Comparison of ENCODE assay signal across 9 cellular contexts in genomic region chr2:152047826-152048476, GRCh38. TPM values are rescaled to one million over a fixed set of nuclear protein-coding genes. Genes with fewer than 3 reads are reported as not detected.
DNase-seq lines count a peak whose midpoint lies in the region; ATAC-seq, FAIRE-seq and TF ChIP-seq lines count a peak whose summit lies in the region.
"Had no signal": no experiment of that assay in that cellular context is flagged by ENCODE, and none has a peak within 500 bp of the region (broad histone marks: within the 10 kb centered on the region; RNA-seq: fewer than 3 reads in every experiment).

No MANE protein-coding gene starts in this region.

- H3K4me1 ChIP-seq in GM12878 (ENCODE audit: control insufficient read depth, insufficient read depth, low read length) (peaks cover 64% of the 10 kb centered on the region), neural progenitor cell (peaks cover 12% of the 10 kb centered on the region), spleen (peaks cover 0 to 11% (median 2%) of the 10 kb centered on the region in 6 donors)

- peaks cover 5% of the 10 kb centered on the region for H3F3A ChIP-seq in neural progenitor cell (ENCODE audit: low read depth)

- H4K20me1 ChIP-seq in GM12878 (ENCODE audit: control insufficient read depth, insufficient read depth) (no peaks in the 10 kb centered on the region), neural progenitor cell (ENCODE audit: low read depth) (no peaks in the 10 kb centered on the region)

- H3K27me3 Mint-ChIP-seq in neural progenitor cell (ENCODE audit: insufficient read depth, low read depth), result no peaks in the 10 kb centered on the region
- H3K27me3 Mint-ChIP-seq in effector memory CD8-positive, alpha-beta T cell, result peaks cover 7 to 9% of the 10 kb centered on the region in 2 donors

- POLR2A ChIA-PET in GM12878 (lab: Charles Lee), result interaction anchor here (0.6 to 1.8 kb wide), 2 partner anchors 128 to 598 kb away, joined by 3 to 6 read pairs; partner anchors contain the start of gene STAM2

- no peak overlapping the region for H3K4me3 Mint-ChIP-seq in neural progenitor cell
- H3K4me3 Mint-ChIP-seq in effector memory CD8-positive, alpha-beta T cell, result no peak overlapping the region

- 61% methylated on average over 6 of the region's 6 CpGs for WGBS in GM12878 (ENCODE audit: insufficient coverage, insufficient replicate concordance, low lambda C conversion rate, missing lambda C conversion rate)
- WGBS in spleen, 5 donors, result 58 to 84% (median 79%) methylated on average over 6 of the region's 6 CpGs

- RAD21 ChIA-PET in GM12878 (lab: Charles Lee; ENCODE audit: unreplicated experiment), result interaction anchor here (0.7 to 4.0 kb wide), 6 partner anchors 10 to 137 kb away, joined by 3 to 25 read pairs (median 3); no protein-coding TSS in a partner anchor

- no peak for TF ChIP-seq RAD21 in Ishikawa (IDR thresholded peaks at IDR 0.05; ENCODE audit: low read depth)
- peak; percentile 31 for TF ChIP-seq RAD21 in GM12878 (IDR thresholded peaks at IDR 0.05; ENCODE audit: insufficient read depth, low read depth, low read length)

- H3K36me3 ChIP-seq in GM12878 (ENCODE audit: control insufficient read depth in 2 of 2, insufficient read depth in 2 of 2, low read length in 1 of 2) (no peaks in the 10 kb centered on the region), neural progenitor cell (no peaks in the 10 kb centered on the region), spleen (no peaks in the 10 kb centered on the region)

- H3K79me2 ChIP-seq in GM12878 (ENCODE audit: control insufficient read depth, insufficient read depth, low read length), result peaks cover 9% of the 10 kb centered on the region
- no peaks in the 10 kb centered on the region for H3K79me2 ChIP-seq in neural progenitor cell (ENCODE audit: low read depth)

- H3K4me2 ChIP-seq in GM12878 (ENCODE audit: control insufficient read depth, insufficient read depth) (peak overlapping the region; percentile 96), neural progenitor cell (no peak overlapping the region)

- H3K9ac ChIP-seq in GM12878 (ENCODE audit: control insufficient read depth, insufficient read depth, low read length), result no peak overlapping the region
- H3K9ac ChIP-seq in neural progenitor cell, result no peak overlapping the region

- SMC1A ChIA-PET in GM12878 (lab: Charles Lee; ENCODE audit: uncharacterized antibody, unreplicated experiment), result interaction anchor here (0.9 to 5.2 kb wide), 9 partner anchors 10 to 565 kb away, joined by 3 to 26 read pairs (median 4); partner anchors contain the start of gene STAM2

- no TSS peak for BruUV-seq in GM12878 (replicated peaks; lab: Mats Ljungman, UMichigan)

- intact Hi-C loops in GM12878 (cut with micrococcal nuclease; ENCODE audit: unreplicated experiment), result loop anchor here (10.0 kb wide), 1 partner anchor 517 kb away; no protein-coding TSS in a partner anchor
- intact Hi-C loops in spleen (cut with DNase I; ENCODE audit: low total_unique reads), result no loop called here

- peak; percentile 55 for ATAC-seq in GM12878
- ATAC-seq in effector memory CD8-positive, alpha-beta T cell (replicated peaks), result no peak

- no peaks in the 10 kb centered on the region for H3K9me3 ChIP-seq in GM12878 (replicated peaks; ENCODE audit: control insufficient read depth, insufficient read depth, low read length)
- H3K9me3 ChIP-seq in neural progenitor cell (ENCODE audit: low read depth), result no peaks in the 10 kb centered on the region
- H3K9me3 ChIP-seq in spleen, result no peaks in the 10 kb centered on the region

- H3K4me1 Mint-ChIP-seq in neural progenitor cell, result peaks cover 1% of the 10 kb centered on the region
- no peaks in the 10 kb centered on the region for H3K4me1 Mint-ChIP-seq in effector memory CD8-positive, alpha-beta T cell (ENCODE audit: low read depth in 2 of 2)

- in situ Hi-C loops in GM12878 (cut with MboI), result no loop called here

- CTCF ChIA-PET in GM12878 (lab: Yijun Ruan, JAX), result interaction anchor here (0.6 to 6.5 kb wide), 16 partner anchors 10 to 592 kb away, joined by 3 to 56 read pairs (median 4); no protein-coding TSS in a partner anchor

- TF ChIP-seq POLR2A in GM12878 (IDR thresholded peaks at IDR 0.05; ENCODE audit: low read depth, low read length), result no peak
- TF ChIP-seq POLR2A in spleen (IDR thresholded peaks at IDR 0.05), result no peak

- no peak for TF ChIP-seq EP300 in Ishikawa (IDR thresholded peaks at IDR 0.05; ENCODE audit: borderline replicate concordance)
- no peak for TF ChIP-seq EP300 in GM12878 (IDR thresholded peaks at IDR 0.05; ENCODE audit: borderline replicate concordance in 1 of 2, control insufficient read depth in 1 of 2, low read depth in 2 of 2, low read length in 2 of 2)

- peak overlapping the region; percentile 96 for H3K27ac ChIP-seq in GM12878 (ENCODE audit: control insufficient read depth, insufficient read depth)
- H3K27ac ChIP-seq in neural progenitor cell, result no peak overlapping the region
- H3K27ac ChIP-seq in spleen, result no peak overlapping the region
- H3K27ac ChIP-seq: SK-N-MC had no signal

- FAIRE-seq in GM12878 (lab: Jason Lieb, UNC), result no peak

- TF ChIP-seq CTCF in GM12878 (IDR thresholded peaks at IDR 0.05 in 2 of 3, conservative IDR thresholded peaks at IDR 0.05 in 1 of 3; ENCODE audit: control insufficient read depth in 2 of 3, extremely low read depth in 1 of 3, insufficient read depth in 1 of 3, low read depth in 3 of 3, low read length in 3 of 3), result peak; percentile 15 to 57 (median 46); a peak in 3 of 6 replicates
- TF ChIP-seq CTCF in neural progenitor cell (IDR thresholded peaks at IDR 0.05), result peak; percentile 60
- TF ChIP-seq CTCF in spleen (IDR thresholded peaks at IDR 0.05 in 8 of 11, conservative IDR thresholded peaks at IDR 0.05 in 3 of 11), result no peak

- H3K36me3 Mint-ChIP-seq in neural progenitor cell, result no peaks in the 10 kb centered on the region
- H3K36me3 Mint-ChIP-seq in effector memory CD8-positive, alpha-beta T cell (ENCODE audit: insufficient read depth), result no peaks in the 10 kb centered on the region

- H3K4me3 ChIP-seq in GM12878 (no peak overlapping the region), neural progenitor cell (no peak overlapping the region), spleen (no peak overlapping the region)
- H3K4me3 ChIP-seq: SK-N-MC had no signal

- H3K9me3 Mint-ChIP-seq in neural progenitor cell, result no peaks in the 10 kb centered on the region
- H3K9me3 Mint-ChIP-seq in effector memory CD8-positive, alpha-beta T cell, result no peaks in the 10 kb centered on the region

- no peak overlapping the region for H3K27ac Mint-ChIP-seq in neural progenitor cell
- no peak overlapping the region for H3K27ac Mint-ChIP-seq in effector memory CD8-positive, alpha-beta T cell

- H3K27me3 ChIP-seq in GM12878 (replicated peaks in 1 of 2; ENCODE audit: control insufficient read depth in 2 of 2, insufficient read depth in 2 of 2, low read length in 1 of 2) (no peaks in the 10 kb centered on the region), neural progenitor cell (no peaks in the 10 kb centered on the region), spleen (replicated peaks in 1 of 7) (no peaks in the 10 kb centered on the region)

- DNase-seq in NCI-H526 (lab: John Stamatoyannopoulos, UW) (peak; percentile 3 to 16), NCI-H526 treated with DMSO at 0.1 percent for 48 hours (lab: John Stamatoyannopoulos, UW) (no peak), GM12878 (ENCODE audit: low read depth, low spot score) (no peak), neural progenitor cell (ENCODE audit: low spot score) (peak; percentile 45), spleen (no peak)
- DNase-seq in effector memory CD8-positive, alpha-beta T cell, result no peak
- DNase-seq in activated CD4-positive, alpha-beta T cell treated with anti-CD3 and anti-CD28 coated beads, Interleukin-2, amount 50 U/mL, for 4 hours, result no peak

- H2AFZ ChIP-seq in GM12878 (ENCODE audit: control insufficient read depth, low read depth, low read length), result no peak overlapping the region
- H2AFZ ChIP-seq in neural progenitor cell (replicated peaks), result no peak overlapping the region

TF ChIP-seq in Ishikawa, 13 proteins besides CTCF, POLR2A, EP300 and RAD21:
- TF ChIP-seq CEBPB (IDR thresholded peaks at IDR 0.05), result no peak
- peak; percentile 19; the same call in 1 of the 2 replicates for TF ChIP-seq NFIC (IDR thresholded peaks at IDR 0.05)

RNA-seq across cellular contexts. Expression of gene CACNB4, which starts 50.9 kb away (rescaled TPM):
- total RNA-seq in GM12878 (2013; cell fraction: nucleolus; rRNA removed), result 12.4 and 13.5 TPM in 2 replicates
- 13.1 and 17.7 TPM in 2 replicates for total RNA-seq in GM12878 (2014; rRNA removed)
- total RNA-seq in GM12878 (2014; rRNA removed; fragmentation: Illumina TruSeq; extraction: Trizol), result 21.6 and 22.7 TPM in 2 replicates
- total RNA-seq in GM12878 (2021), result 18.2 and 19.4 TPM in 2 replicates
- polyA plus RNA-seq in GM12878 (2011; ENCODE audit: low read depth), result 5.9 TPM
- polyA plus RNA-seq in GM12878 (2011; rRNA removed), result 2.0 and 3.2 TPM in 2 replicates
- 0.59 and 0.82 TPM in 2 replicates for polyA plus RNA-seq in GM12878 (2011; cell fraction: cytosol; rRNA removed)
- polyA plus RNA-seq in GM12878 (2011; cell fraction: nucleus; rRNA removed), result 3.8 and 5.1 TPM in 2 replicates
- polyA plus RNA-seq in GM12878 (2012), result 6.5 and 8.3 TPM in 2 replicates
- 18.3 and 20.6 TPM in 2 replicates for polyA plus RNA-seq in GM12878 (2014; fragmentation: Illumina TruSeq; extraction: Trizol)
- 1 to 10 TPM; 2.8 to 4.9 TPM for polyA plus RNA-seq in GM12878 (2014; fragmentation: Nextera tagmentation; extraction: Ambion mirVana)
- 7.7 and 8.4 TPM in 2 replicates for polyA plus RNA-seq in GM12878 (2014; rRNA removed)
- polyA plus RNA-seq in GM12878 (2016; fragmentation: Nextera tagmentation; extraction: Ambion mirVana), result 10 to 100 TPM in 1 of 2 experiments, 1 to 10 TPM in 1; 7.5 to 10.1 TPM
- 4.4 and 7.1 TPM in 2 replicates for polyA minus RNA-seq in GM12878 (2011; rRNA and poly(A)+ RNA removed)
- polyA minus RNA-seq in GM12878 (2011; cell fraction: cytosol; rRNA and poly(A)+ RNA removed), result 0.52 and 1.5 TPM in 2 replicates
- polyA minus RNA-seq in GM12878 (2011; cell fraction: nucleus; rRNA and poly(A)+ RNA removed), result 5.9 and 9.2 TPM in 2 replicates
- 8.9 and 14.2 TPM in 2 replicates for total RNA-seq in neural progenitor cell (ENCODE audit: low replicate concordance)
- 1 to 10 TPM; 1.3 to 5.1 (median 2.3) TPM for total RNA-seq in spleen
- polyA plus RNA-seq in spleen, result under 1 TPM; 0.14 to 0.52 (median 0.42) TPM

Comparison
In these comparisons a context has a peak if more than half of its experiments do, and no peak if none do; other contexts are left out.
1. DNase-seq: peak in NCI-H526 (2 of 2) and neural progenitor cell (single experiment); none in NCI-H526 treated with DMSO at 0.1 percent for 48 hours (single experiment), GM12878 (single experiment), effector memory CD8-positive, alpha-beta T cell (0 of 3), activated CD4-positive, alpha-beta T cell treated with anti-CD3 and anti-CD28 coated beads, Interleukin-2, amount 50 U/mL, for 4 hours (0 of 2) and spleen (single experiment).
2. CTCF ChIP-seq: peak in GM12878 (3 of 3) and neural progenitor cell (single experiment); none in spleen (0 of 11).